ENCODE assay signal across 8 cellular contexts in the genomic region with DNA sequence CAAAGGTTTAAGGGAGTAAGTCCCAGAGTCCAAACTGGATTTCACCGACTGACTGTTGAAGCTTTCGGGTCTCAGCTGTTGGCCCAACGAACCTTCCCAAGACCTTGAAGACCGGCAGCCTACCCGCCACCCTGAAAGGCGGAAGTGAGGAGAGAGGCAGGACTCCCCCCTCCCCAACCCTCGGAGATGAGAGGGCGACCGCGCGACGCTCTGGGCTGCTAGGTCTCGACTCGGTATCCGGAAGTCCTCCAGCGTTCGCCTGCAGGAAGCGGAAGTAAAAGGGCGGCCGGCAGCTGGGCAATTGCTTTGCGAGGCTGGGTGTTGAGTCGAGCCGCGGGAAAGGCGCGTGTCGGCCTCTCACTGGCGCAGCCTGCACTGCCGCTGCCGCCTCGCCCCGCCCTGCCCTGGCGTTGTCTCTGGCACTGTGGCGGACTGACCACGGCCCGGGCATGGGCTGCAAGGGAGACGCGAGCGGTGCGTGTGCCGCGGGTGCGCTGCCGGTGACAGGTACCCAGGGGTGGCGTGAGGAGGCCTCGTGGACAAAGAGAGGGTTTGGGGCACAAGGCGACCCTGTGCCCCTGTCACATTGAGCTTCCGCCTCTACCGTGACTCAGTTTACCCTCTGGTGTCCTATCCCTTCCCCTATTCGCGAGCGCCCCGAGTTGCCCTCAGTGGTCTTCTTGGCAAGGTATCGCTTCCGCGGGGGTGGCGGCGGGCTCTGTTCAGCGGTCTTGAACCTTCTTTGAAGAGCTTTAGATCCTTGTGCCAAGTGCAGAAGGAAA. TPM values are rescaled to one million over a fixed set of nuclear protein-coding genes. Genes with fewer than 3 reads are reported as not detected.
A peak's percentile ranks its signal among the peaks of the same experiment; 100 is the strongest.
DNase-seq lines count a peak whose midpoint lies in the region; ATAC-seq and TF ChIP-seq lines count a peak whose summit lies in the region.

A gene with protein sequence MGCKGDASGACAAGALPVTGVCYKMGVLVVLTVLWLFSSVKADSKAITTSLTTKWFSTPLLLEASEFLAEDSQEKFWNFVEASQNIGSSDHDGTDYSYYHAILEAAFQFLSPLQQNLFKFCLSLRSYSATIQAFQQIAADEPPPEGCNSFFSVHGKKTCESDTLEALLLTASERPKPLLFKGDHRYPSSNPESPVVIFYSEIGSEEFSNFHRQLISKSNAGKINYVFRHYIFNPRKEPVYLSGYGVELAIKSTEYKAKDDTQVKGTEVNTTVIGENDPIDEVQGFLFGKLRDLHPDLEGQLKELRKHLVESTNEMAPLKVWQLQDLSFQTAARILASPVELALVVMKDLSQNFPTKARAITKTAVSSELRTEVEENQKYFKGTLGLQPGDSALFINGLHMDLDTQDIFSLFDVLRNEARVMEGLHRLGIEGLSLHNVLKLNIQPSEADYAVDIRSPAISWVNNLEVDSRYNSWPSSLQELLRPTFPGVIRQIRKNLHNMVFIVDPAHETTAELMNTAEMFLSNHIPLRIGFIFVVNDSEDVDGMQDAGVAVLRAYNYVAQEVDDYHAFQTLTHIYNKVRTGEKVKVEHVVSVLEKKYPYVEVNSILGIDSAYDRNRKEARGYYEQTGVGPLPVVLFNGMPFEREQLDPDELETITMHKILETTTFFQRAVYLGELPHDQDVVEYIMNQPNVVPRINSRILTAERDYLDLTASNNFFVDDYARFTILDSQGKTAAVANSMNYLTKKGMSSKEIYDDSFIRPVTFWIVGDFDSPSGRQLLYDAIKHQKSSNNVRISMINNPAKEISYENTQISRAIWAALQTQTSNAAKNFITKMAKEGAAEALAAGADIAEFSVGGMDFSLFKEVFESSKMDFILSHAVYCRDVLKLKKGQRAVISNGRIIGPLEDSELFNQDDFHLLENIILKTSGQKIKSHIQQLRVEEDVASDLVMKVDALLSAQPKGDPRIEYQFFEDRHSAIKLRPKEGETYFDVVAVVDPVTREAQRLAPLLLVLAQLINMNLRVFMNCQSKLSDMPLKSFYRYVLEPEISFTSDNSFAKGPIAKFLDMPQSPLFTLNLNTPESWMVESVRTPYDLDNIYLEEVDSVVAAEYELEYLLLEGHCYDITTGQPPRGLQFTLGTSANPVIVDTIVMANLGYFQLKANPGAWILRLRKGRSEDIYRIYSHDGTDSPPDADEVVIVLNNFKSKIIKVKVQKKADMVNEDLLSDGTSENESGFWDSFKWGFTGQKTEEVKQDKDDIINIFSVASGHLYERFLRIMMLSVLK (N-terminal part only) (plus strand): TSS at position 292 of the 782 bp plus-strand sequence. CDS start 158 bp downstream, at position 450.

- ATAC-seq in GM21447 (IDR thresholded peaks at IDR 0.05; ENCODE audit: unreplicated experiment): peak; percentile 95

- H3K27me3 ChIP-seq in HUES64 (ENCODE audit: insufficient read depth, low read length) (no peaks in the 10 kb centered on the region), OCI-LY1 (ENCODE audit: insufficient read depth, low read length) (no peaks in the 10 kb centered on the region)

- H3K4me2 ChIP-seq in OCI-LY1 (ENCODE audit: low read length): peak within 1 kb of the TSS; percentile 85

- BruUV-seq in Calu3 (replicated peaks; lab: Mats Ljungman, UMichigan): no TSS peak

- H3K4me1 Mint-ChIP-seq in Calu3 (ENCODE audit: low read depth, unreplicated experiment) (peaks cover 7% of the 10 kb centered on the region), endothelial cell (ENCODE audit: unreplicated experiment) (peaks cover 32% of the 10 kb centered on the region), mesothelial cell of epicardium (peaks cover 18% of the 10 kb centered on the region)

- intact Hi-C loops in Calu3 (cut with micrococcal nuclease; ENCODE audit: unreplicated experiment): loop anchor here (5.0 kb wide), 1 partner anchor 64 kb away; a partner anchor contains a TSS

- no peaks in the 10 kb centered on the region for H3K9me3 ChIP-seq in HUES64 (ENCODE audit: insufficient read depth, low read depth, low read length)
- no peaks in the 10 kb centered on the region for H3K9me3 ChIP-seq in OCI-LY1 (ENCODE audit: low read length)

- peaks cover 33% of the 10 kb centered on the region for H3K36me3 Mint-ChIP-seq in Calu3 (ENCODE audit: insufficient read depth, unreplicated experiment)
- peaks cover 3% of the 10 kb centered on the region for H3K36me3 Mint-ChIP-seq in endothelial cell (ENCODE audit: low read depth, unreplicated experiment)
- H3K36me3 Mint-ChIP-seq in mesothelial cell of epicardium: no peaks in the 10 kb centered on the region

- H3K27ac ChIP-seq in HUES64 (ENCODE audit: low read depth, low read length) (peak within 1 kb of the TSS; percentile 60), OCI-LY1 (ENCODE audit: low read depth, low read length, poor library complexity, severe bottlenecking) (peak within 1 kb of the TSS; percentile 56)

- CTCF ChIA-PET in Calu3 (lab: Charles Lee): interaction anchor here (0.7 to 2.3 kb wide), 2 partner anchors 28 to 320 kb away, joined by 4 to 14 read pairs; no protein-coding TSS in a partner anchor

- no peaks in the 10 kb centered on the region for H3K9me2 ChIP-seq in OCI-LY1 (ENCODE audit: low read depth, low read length)

- H3K4me3 Mint-ChIP-seq in Calu3 (ENCODE audit: low read depth, unreplicated experiment) (peak within 1 kb of the TSS; percentile 99), endothelial cell (ENCODE audit: unreplicated experiment) (peak within 1 kb of the TSS; percentile 95), mesothelial cell of epicardium (peak within 1 kb of the TSS; percentile 94)

- under 1% methylated on average over 59 of the region's 59 CpGs for WGBS in HUES64

- H3K79me2 ChIP-seq in OCI-LY1 (ENCODE audit: insufficient read depth, low read length): peaks cover 42% of the 10 kb centered on the region

- peak; percentile 93 for DNase-seq in Calu3
- DNase-seq in activated CD8-positive, alpha-beta memory T cell treated with anti-CD3 and anti-CD28 coated beads, Interleukin-2, amount 50 U/mL, for 4 hours: peak; percentile 91
- peak; percentile 92 for DNase-seq in endothelial cell (ENCODE audit: low spot score)
- DNase-seq in mesothelial cell of epicardium (ENCODE audit: low spot score in 2 of 2, unreplicated experiment in 2 of 2): peak; percentile 71 to 86
- DNase-seq in stimulated activated CD8-positive, alpha-beta memory T cell treated with anti-CD3 and anti-CD28 coated beads, Interleukin-15, amount 100 ng/mL, for 48 hours (ENCODE audit: low read depth in 2 of 2): peak; percentile 89 to 92

- H3K9me3 Mint-ChIP-seq in Calu3 (ENCODE audit: low read depth, unreplicated experiment) (no peaks in the 10 kb centered on the region), endothelial cell (ENCODE audit: unreplicated experiment) (no peaks in the 10 kb centered on the region), mesothelial cell of epicardium (no peaks in the 10 kb centered on the region)

- H3K9ac ChIP-seq in HUES64 (ENCODE audit: low read depth, low read length) (peak within 1 kb of the TSS; percentile 85), OCI-LY1 (ENCODE audit: low read length) (peak within 1 kb of the TSS; percentile 97)

- H4K20me1 ChIP-seq in OCI-LY1 (ENCODE audit: insufficient read depth, low read length): no peaks in the 10 kb centered on the region

- TF ChIP-seq CTCF in Calu3 (IDR thresholded peaks at IDR 0.05; ENCODE audit: unreplicated experiment): no peak
- no peak for TF ChIP-seq CTCF in OCI-LY1 (IDR thresholded peaks at IDR 0.05; ENCODE audit: low read length)
- TF ChIP-seq CTCF in endothelial cell (IDR thresholded peaks at IDR 0.05; ENCODE audit: unreplicated experiment): no peak
- no peak for TF ChIP-seq CTCF in mesothelial cell of epicardium (IDR thresholded peaks at IDR 0.05; ENCODE audit: unreplicated experiment)

- H2AFZ ChIP-seq in OCI-LY1 (ENCODE audit: low read length): no peak within 1 kb of the TSS

- H3K27ac Mint-ChIP-seq in Calu3 (ENCODE audit: unreplicated experiment) (peak within 1 kb of the TSS; percentile 74), endothelial cell (ENCODE audit: unreplicated experiment) (peak within 1 kb of the TSS; percentile 70), mesothelial cell of epicardium (peak within 1 kb of the TSS; percentile 96)

- peaks cover 5% of the 10 kb centered on the region for H3K36me3 ChIP-seq in HUES64 (ENCODE audit: insufficient read depth, low read length)
- H3K36me3 ChIP-seq in OCI-LY1 (ENCODE audit: insufficient read depth, low read length): peaks cover 9% of the 10 kb centered on the region; the same call in 1 of the 2 replicates

- H3F3A ChIP-seq in OCI-LY1 (ENCODE audit: insufficient read depth, low read length): peaks cover 3% of the 10 kb centered on the region; the same call in 1 of the 2 replicates

- H3K4me1 ChIP-seq in HUES64 (ENCODE audit: insufficient read depth, low read length): no peaks in the 10 kb centered on the region
- peaks cover 42% of the 10 kb centered on the region for H3K4me1 ChIP-seq in OCI-LY1 (ENCODE audit: insufficient read depth, low read length, severe bottlenecking)

- no peaks in the 10 kb centered on the region for H3K27me3 Mint-ChIP-seq in Calu3 (ENCODE audit: unreplicated experiment)
- H3K27me3 Mint-ChIP-seq in endothelial cell (ENCODE audit: unreplicated experiment): no peaks in the 10 kb centered on the region
- H3K27me3 Mint-ChIP-seq in mesothelial cell of epicardium (ENCODE audit: low read depth): no peaks in the 10 kb centered on the region

- H3K4me3 ChIP-seq in HUES64 (ENCODE audit: low read length) (peak within 1 kb of the TSS; percentile 91), OCI-LY1 (ENCODE audit: low read depth, low read length, poor library complexity, severe bottlenecking) (peak within 1 kb of the TSS; percentile 97)

RNA-seq across cellular contexts. Expression of the gene that starts here (rescaled TPM):
- total RNA-seq in Calu3 (2022): 59.2 and 71.3 TPM in 2 replicates
- polyA plus RNA-seq in HUES64 (2013, experiment 1 of 2): 25.1 TPM
- polyA plus RNA-seq in HUES64 (2013, experiment 2 of 2): 26.2 TPM
- 102 TPM for total RNA-seq in endothelial cell (ENCODE audit: unreplicated experiment)
- 38.1 to 46.5 TPM (median 41.8 TPM) in 3 replicates for total RNA-seq in mesothelial cell of epicardium

Comparison
In these comparisons a context has a peak if more than half of its experiments do, and no peak if none do; other contexts are left out.
1. Peak in every context shown above with its lines: DNase-seq, ATAC-seq, H3K4me3 ChIP-seq and H3K27ac ChIP-seq.